ENCODE assay signal across 10 cellular contexts in genomic region chr10:32050145-32050544, GRCh38. TPM values are rescaled to one million over a fixed set of nuclear protein-coding genes. Genes with fewer than 3 reads are reported as not detected.
DNase-seq lines count a peak whose midpoint lies in the region; ATAC-seq, FAIRE-seq and TF ChIP-seq lines count a peak whose summit lies in the region.
"Had no signal": no experiment of that assay in that cellular context is flagged by ENCODE, and none has a peak within 500 bp of the region (broad histone marks: within the 10 kb centered on the region; RNA-seq: fewer than 3 reads in every experiment).

No MANE protein-coding gene starts in this region.

- H3K79me2 ChIP-seq in GM23248 (ENCODE audit: insufficient read depth), result peaks cover 100% of the 10 kb centered on the region

- H3K27me3 ChIP-seq in GM23248 (replicated peaks; ENCODE audit: insufficient read depth) (no peaks in the 10 kb centered on the region), brain microvascular endothelial cell (replicated peaks) (no peaks in the 10 kb centered on the region)

- ATAC-seq in A549 (no peak), GM21360 (IDR thresholded peaks at IDR 0.05; ENCODE audit: unreplicated experiment) (no peak)

- H3K9me3 ChIP-seq in A549 (no peaks in the 10 kb centered on the region), GM23248 (ENCODE audit: low read depth) (no peaks in the 10 kb centered on the region)

- H3K4me2 ChIP-seq in A549 (peak overlapping the region; percentile 5; the same call in 1 of the 3 replicates), GM23248 (ENCODE audit: unreplicated experiment) (no peak overlapping the region)

- WGBS in A549 (ENCODE audit: missing lambda C conversion rate), result 87% methylated on average over 5 of the region's 5 CpGs
- 98% methylated on average over 5 of the region's 5 CpGs for WGBS in GM23248 (ENCODE audit: low coverage in 1 of 2, low lambda C conversion rate in 2 of 2, missing lambda C conversion rate in 2 of 2), 2 experiments

- CTCF ChIA-PET in A549 (lab: Yijun Ruan, JAX), result interaction anchor here (0.9 to 1.7 kb wide), 2 partner anchors 9 to 45 kb away, joined by 3 to 4 read pairs; no protein-coding TSS in a partner anchor

- no peak for TF ChIP-seq EP300 in A549 (IDR thresholded peaks at IDR 0.05)

- POLR2A ChIA-PET in A549 (lab: Yijun Ruan, JAX), result interaction anchor here (0.6 kb wide), 1 partner anchor 114 kb away, joined by 3 read pairs; no protein-coding TSS in a partner anchor

- H3K4me1 ChIP-seq in A549 (peaks cover 61% of the 10 kb centered on the region), GM23248 (ENCODE audit: insufficient read depth) (peaks cover 67% of the 10 kb centered on the region)

- peaks cover 57% of the 10 kb centered on the region for H3F3A ChIP-seq in GM23248 (ENCODE audit: insufficient read depth)

- H3K27ac ChIP-seq in A549, result no peak overlapping the region
- peak overlapping the region; percentile 43; the same call in 1 of the 2 replicates for H3K27ac ChIP-seq in GM23248
- H3K27ac ChIP-seq in brain microvascular endothelial cell, result peak overlapping the region; percentile 45

- no peak overlapping the region for H3K9ac ChIP-seq in GM23248

- TF ChIP-seq POLR2A in A549 (IDR thresholded peaks at IDR 0.05; ENCODE audit: low read length), result no peak

- H4K20me1 ChIP-seq in GM23248 (ENCODE audit: insufficient read depth), result peaks cover 56% of the 10 kb centered on the region

- H2AFZ ChIP-seq in GM23248, result no peak overlapping the region

- in situ Hi-C loops in GM23248 (cut with MboI), result no loop called here
- in situ Hi-C loops in brain microvascular endothelial cell (cut with HindIII; ENCODE audit: low pct_ligation_motif_present, low sequenced_read_pairs), result no loop called here

- TF ChIP-seq CTCF in A549 (IDR thresholded peaks at IDR 0.05) (no peak), brain microvascular endothelial cell (IDR thresholded peaks at IDR 0.05; ENCODE audit: low read depth, low read length, missing control alignments) (no peak)

- H3K9me2 ChIP-seq in GM23248 (ENCODE audit: insufficient read depth), result no peaks in the 10 kb centered on the region

- no peak overlapping the region for H3K4me3 ChIP-seq in A549
- no peak overlapping the region for H3K4me3 ChIP-seq in GM23248
- no peak overlapping the region for H3K4me3 ChIP-seq in brain microvascular endothelial cell (ENCODE audit: low read depth, low read length)

- no peak for TF ChIP-seq RAD21 in A549 (conservative IDR thresholded peaks at IDR 0.05 in 1 of 2, IDR thresholded peaks at IDR 0.05 in 1 of 2)

- FAIRE-seq in A549 (lab: Jason Lieb, UNC) (no peak), urothelium cell line (lab: Jason Lieb, UNC) (no peak), GM19239 (lab: Jason Lieb, UNC) (no peak)
- FAIRE-seq: endometrium had no signal

- H3K36me3 ChIP-seq in GM23248 (ENCODE audit: low read depth) (peaks cover 30% of the 10 kb centered on the region), brain microvascular endothelial cell (replicated peaks) (peaks cover 15% of the 10 kb centered on the region)

- DNase-seq in A549 (ENCODE audit: low read depth in 1 of 2, low spot score in 1 of 2), result no peak
- DNase-seq in GM23248, result no peak
- no peak for DNase-seq in brain microvascular endothelial cell
- DNase-seq in left kidney (ENCODE audit: low read depth, low spot score), result peak; percentile 2
- no peak for DNase-seq in urothelium cell line (ENCODE audit: low spot score)
- DNase-seq in NCI-H345 treated with DMSO at 0.1 percent for 48 hours (lab: John Stamatoyannopoulos, UW; ENCODE audit: unreplicated experiment), result no peak
- DNase-seq in GM19239 (ENCODE audit: insufficient read length, low spot score), result no peak
- DNase-seq: NCI-H446 treated with DMSO at 0.1 percent for 48 hours had no signal

TF ChIP-seq in A549, 52 proteins besides CTCF, POLR2A, EP300 and RAD21:
- no peak for TF ChIP-seq CHD2 (IDR thresholded peaks at IDR 0.05; ENCODE audit: low read length, partially characterized antibody)
- no peak for TF ChIP-seq MAZ (IDR thresholded peaks at IDR 0.05; ENCODE audit: borderline replicate concordance, low read depth, low read length)
- no peak for TF ChIP-seq EHF (CRISPR knock-in tag; IDR thresholded peaks at IDR 0.05)
- TF ChIP-seq MYC (IDR thresholded peaks at IDR 0.05; ENCODE audit: borderline replicate concordance, low read length), result no peak
- TF ChIP-seq USF2 (IDR thresholded peaks at IDR 0.05), result no peak
- TF ChIP-seq HES2 (IDR thresholded peaks at IDR 0.05), result no peak
- TF ChIP-seq BCL3 (IDR thresholded peaks at IDR 0.05), result no peak
- no peak for TF ChIP-seq PHF8 (IDR thresholded peaks at IDR 0.05; ENCODE audit: borderline replicate concordance, low read depth)
- TF ChIP-seq FOSB (CRISPR knock-in tag; IDR thresholded peaks at IDR 0.05), result no peak
- TF ChIP-seq NR3C1 (IDR thresholded peaks at IDR 0.05), result no peak
- TF ChIP-seq RNF2 (IDR thresholded peaks at IDR 0.05; ENCODE audit: borderline replicate concordance, low read depth), result no peak
- no peak for TF ChIP-seq ZNF302 (CRISPR knock-in tag; IDR thresholded peaks at IDR 0.05)
- TF ChIP-seq ATOH8 (CRISPR knock-in tag; IDR thresholded peaks at IDR 0.05; ENCODE audit: low read depth), result no peak
- TF ChIP-seq JUNB (IDR thresholded peaks at IDR 0.05), result no peak
- no peak for TF ChIP-seq REST (IDR thresholded peaks at IDR 0.05)
- TF ChIP-seq TP53 (CRISPR knock-in tag; IDR thresholded peaks at IDR 0.05), result no peak
TF ChIP-seq in A549: peak in this region for 0.

RNA-seq across cellular contexts. Expression of gene KIF5B, which starts 6.1 kb away (rescaled TPM):
- polyA plus RNA-seq in A549 (2011; rRNA removed), result 89.6 and 124 TPM in 2 replicates
- polyA plus RNA-seq in A549 (2012; cell fraction: cytosol; rRNA removed), result 16.9 and 17.1 TPM in 2 replicates
- 13.4 and 14.5 TPM in 2 replicates for polyA plus RNA-seq in A549 (2012; cell fraction: nucleus; rRNA removed)
- 78.9 to 84.6 TPM (median 81.9 TPM) in 3 replicates for polyA plus RNA-seq in A549 (2017; fragmentation: RNase III; extraction: RNeasy Plus Mini Kit Qiagen cat#74134 plus additional on column Dnase treatment)
- polyA minus RNA-seq in A549 (2011; rRNA and poly(A)+ RNA removed), result 41.6 and 42.2 TPM in 2 replicates
- total RNA-seq in GM23248 (2014; rRNA removed; shearing (Covaris generic)), result 133 and 137 TPM in 2 replicates
- polyA plus RNA-seq in GM23248 (2016; fragmentation: Nextera tagmentation; extraction: Ambion mirVana), result 79.6 and 81.5 TPM in 2 replicates

Comparison
In these comparisons a context has a peak if more than half of its experiments do, and no peak if none do; other contexts are left out.
1. H3K27ac ChIP-seq: peak in GM23248 (single experiment) and brain microvascular endothelial cell (single experiment); none in A549 (0 of 2).